23 cellular contexts compared by ENCODE assay signal in the genomic region with DNA sequence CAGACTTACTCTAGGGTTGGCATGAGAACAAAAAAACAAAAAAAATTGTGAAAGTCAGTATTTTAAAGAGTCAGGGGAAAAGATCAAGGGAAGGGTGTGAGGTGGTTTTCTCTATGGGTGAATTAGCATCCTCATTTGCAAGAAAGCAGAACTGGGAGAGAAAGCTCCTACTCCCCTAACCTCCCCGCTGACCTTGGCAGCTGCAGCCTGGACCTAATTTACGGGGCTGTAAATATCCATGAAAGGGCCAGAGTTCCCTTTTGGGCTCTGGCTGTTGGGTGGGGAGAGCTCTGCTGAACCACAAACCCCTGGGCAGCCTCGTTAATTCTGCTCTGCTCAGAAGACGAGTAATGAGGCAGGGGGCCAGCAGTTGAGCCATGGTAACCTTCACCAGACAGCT. TPM values are rescaled to one million over a fixed set of nuclear protein-coding genes. Genes with fewer than 3 reads are reported as not detected.
A peak's percentile ranks its signal among the peaks of the same experiment; 100 is the strongest.
DNase-seq lines count a peak whose midpoint lies in the region; ATAC-seq, FAIRE-seq and TF ChIP-seq lines count a peak whose summit lies in the region.
"Had no signal": no experiment of that assay in that cellular context is flagged by ENCODE, and none has a peak within 500 bp of the region (broad histone marks: within the 10 kb centered on the region; RNA-seq: fewer than 3 reads in every experiment).

No MANE protein-coding gene starts in this region.

- TF ChIP-seq RAD21 in A549 (conservative IDR thresholded peaks at IDR 0.05 in 1 of 2, IDR thresholded peaks at IDR 0.05 in 1 of 2) (no peak), H1 (IDR thresholded peaks at IDR 0.05 in 1 of 2, conservative IDR thresholded peaks at IDR 0.05 in 1 of 2; ENCODE audit: low read depth in 2 of 2, low read length in 2 of 2) (no peak)

- no peak overlapping the region for H2BK120ac ChIP-seq in H1 (replicated peaks; ENCODE audit: low read depth, low read length)

- no peak overlapping the region for H3K23ac ChIP-seq in H1 (ENCODE audit: insufficient read length)

- peaks cover 3% of the 10 kb centered on the region in 2 experiments for H4K20me1 ChIP-seq in H1 (replicated peaks in 1 of 2; ENCODE audit: control insufficient read depth in 1 of 2, insufficient read depth in 2 of 2, low read length in 2 of 2)
- no peaks in the 10 kb centered on the region for H4K20me1 ChIP-seq in PC-3 (ENCODE audit: low read length)

- intact Hi-C loops in breast epithelium (cut with DNase I; ENCODE audit: low total_unique reads) = no loop called here
- intact Hi-C loops in PC-3 (cut with micrococcal nuclease) = no loop called here

- peaks cover 5% of the 10 kb centered on the region; the same call in 1 of the 2 replicates for H3K23me2 ChIP-seq in H1 (ENCODE audit: low read depth, low read length)

- H3K56ac ChIP-seq in H1 (replicated peaks; ENCODE audit: insufficient read length, low read depth, low read length) = no peak overlapping the region

- H3K4me1 ChIP-seq in A549 (peaks cover 62% of the 10 kb centered on the region), H1 (replicated peaks in 1 of 4; ENCODE audit: control insufficient read depth in 3 of 4, insufficient read depth in 4 of 4, low read length in 3 of 4) (peaks cover 14 to 50% (median 39%) of the 10 kb centered on the region in 4 experiments), breast epithelium (no peaks in the 10 kb centered on the region), PC-3 (ENCODE audit: insufficient read depth, low read length) (peaks cover 6% of the 10 kb centered on the region; the same call in 1 of the 2 replicates)

- no peak overlapping the region for H3K4me3 ChIP-seq in A549
- no peak overlapping the region for H3K4me3 ChIP-seq in NB4 (ENCODE audit: low read depth, low read length)
- H3K4me3 ChIP-seq in H1 (ENCODE audit: extremely low read depth in 1 of 4, insufficient read depth in 2 of 4, low read depth in 3 of 4, low read length in 4 of 4) = no peak overlapping the region
- H3K4me3 ChIP-seq in breast epithelium = no peak overlapping the region
- no peak overlapping the region for H3K4me3 ChIP-seq in PC-3 (ENCODE audit: low read length)
- H3K4me3 ChIP-seq: ovary, skin epidermis had no signal

- TF ChIP-seq POLR2A in A549 (IDR thresholded peaks at IDR 0.05; ENCODE audit: low read length) (no peak), NB4 (IDR thresholded peaks at IDR 0.05; ENCODE audit: extremely low read depth, insufficient read length) (no peak), H1 (IDR thresholded peaks at IDR 0.05; ENCODE audit: control extremely low read depth in 1 of 2, low read depth in 2 of 2, low read length in 2 of 2) (no peak), breast epithelium (IDR thresholded peaks at IDR 0.05) (no peak)

- H3K4ac ChIP-seq in H1 (replicated peaks; ENCODE audit: insufficient read length, low read depth, low read length) = no peak overlapping the region

- H3K27me3 ChIP-seq in H1 (replicated peaks in 1 of 4; ENCODE audit: control insufficient read depth in 3 of 4, extremely low read depth in 1 of 4, insufficient read depth in 3 of 4, low read length in 3 of 4) (peaks cover 0 to 2% (median 0%) of the 10 kb centered on the region in 4 experiments; a peak in 2 of 7 replicates), breast epithelium (no peaks in the 10 kb centered on the region), PC-3 (ENCODE audit: low read length) (no peaks in the 10 kb centered on the region)
- H3K27me3 ChIP-seq: ovary had no signal

- no peak overlapping the region for H2BK20ac ChIP-seq in H1 (ENCODE audit: low read length)

- H3K9me3 ChIP-seq in A549 = no peaks in the 10 kb centered on the region
- no peaks in the 10 kb centered on the region for H3K9me3 ChIP-seq in H1 (ENCODE audit: insufficient read depth in 2 of 2, low read depth in 1 of 2, low read length in 1 of 2)
- H3K9me3 ChIP-seq in breast epithelium = no peaks in the 10 kb centered on the region
- H3K9me3 ChIP-seq in PC-3 (ENCODE audit: low read length) = no peaks in the 10 kb centered on the region
- H3K9me3 ChIP-seq: ovary had no signal

- H3K4me2 ChIP-seq in A549 (no peak overlapping the region), H1 (ENCODE audit: insufficient read depth in 1 of 2, low read depth in 2 of 2, low read length in 2 of 2) (peak overlapping the region; percentile 1 to 39), PC-3 (ENCODE audit: low read length) (no peak overlapping the region)

- no peaks in the 10 kb centered on the region for H3K9me3 Mint-ChIP-seq in activated CD8-positive, alpha-beta T cell treated with anti-CD3 and anti-CD28 coated beads, Interleukin-2, amount 10 ng/mL, durations not matched to agents 7 days and 5 days (ENCODE audit: insufficient read depth)
- H3K9me3 Mint-ChIP-seq: activated CD4-positive, alpha-beta T cell treated with anti-CD3 and anti-CD28 coated beads, Interleukin-2, amount 10 ng/mL, durations not matched to agents 7 days and 5 days; activated T-cell treated with anti-CD3 and anti-CD28 coated beads, Interleukin-2, amount 50 U/mL, for 72 hours; IgD-negative memory B cell; mesothelial cell of epicardium had no signal

- no peaks in the 10 kb centered on the region for H3K36me3 Mint-ChIP-seq in activated CD8-positive, alpha-beta T cell treated with anti-CD3 and anti-CD28 coated beads, Interleukin-2, amount 10 ng/mL, durations not matched to agents 7 days and 5 days (ENCODE audit: low read depth)
- H3K36me3 Mint-ChIP-seq: IgD-negative memory B cell, mesothelial cell of epicardium had no signal

- no peak overlapping the region for H3K14ac ChIP-seq in H1 (ENCODE audit: insufficient read length)

- ATAC-seq in A549 (no peak), PC-3 (no peak)
- ATAC-seq in activated CD8-positive, alpha-beta T cell treated with anti-CD3 and anti-CD28 coated beads, Interleukin-2, amount 10 ng/mL, durations not matched to agents 7 days and 5 days = no peak
- ATAC-seq: activated T-cell treated with anti-CD3 and anti-CD28 coated beads, Interleukin-2, amount 50 U/mL, for 72 hours; stimulated activated naive CD8-positive, alpha-beta T cell treated with anti-CD3 and anti-CD28 coated beads, Interleukin-15, Interleukin-2, amounts not matched to agents 100 U/mL and 50 U/mL, for 24 hours had no signal

- H4K8ac ChIP-seq in H1 (ENCODE audit: extremely low read depth, insufficient read depth, low read length) = no peak overlapping the region

- no peak for DNase-seq in A549 (ENCODE audit: low read depth in 1 of 2, low spot score in 1 of 2)
- peak; percentile 42 for DNase-seq in GM19239 (ENCODE audit: insufficient read length, low spot score)
- DNase-seq in NB4 (ENCODE audit: low read depth) = peak; percentile 96
- DNase-seq in H1 (ENCODE audit: low read depth in 1 of 2, low spot score in 2 of 2) = no peak
- no peak for DNase-seq in breast epithelium (ENCODE audit: low spot score in 2 of 2)
- no peak for DNase-seq in PC-3
- no peak for DNase-seq in activated CD8-positive, alpha-beta T cell treated with anti-CD3 and anti-CD28 coated beads, Interleukin-2, amount 10 ng/mL, durations not matched to agents 7 days and 5 days
- DNase-seq in activated CD4-positive, alpha-beta T cell treated with anti-CD3 and anti-CD28 coated beads for 4 hours = no peak
- DNase-seq: activated CD4-positive, alpha-beta T cell treated with anti-CD3 and anti-CD28 coated beads, Interleukin-2, amount 10 ng/mL, durations not matched to agents 7 days and 5 days; activated T-cell treated with anti-CD3 and anti-CD28 coated beads, Interleukin-2, amount 50 U/mL, for 72 hours; COR-L47; GDM1; NCI-H146; NCI-H446; Right ventricle myocardium superior; stimulated activated naive CD8-positive, alpha-beta T cell treated with anti-CD3 and anti-CD28 coated beads, Interleukin-15, Interleukin-2, amounts not matched to agents 100 U/mL and 50 U/mL, for 24 hours; T1000 had no signal

- H3K9ac ChIP-seq in H1 (replicated peaks in 1 of 4; ENCODE audit: extremely low read depth in 1 of 4, low read depth in 3 of 4, low read length in 3 of 4) = no peak overlapping the region
- H3K9ac ChIP-seq in PC-3 (ENCODE audit: low read length) = no peak overlapping the region

- no peak overlapping the region for H2BK15ac ChIP-seq in H1 (ENCODE audit: low read length)

- no TSS peak for BruUV-seq in PC-3 (replicated peaks; lab: Mats Ljungman, UMichigan)

- no peak overlapping the region for H2AK5ac ChIP-seq in H1 (ENCODE audit: low read depth, low read length)

- TF ChIP-seq CTCF in A549 (IDR thresholded peaks at IDR 0.05) (no peak), NB4 (IDR thresholded peaks at IDR 0.05; ENCODE audit: low read depth, low read length) (no peak), H1 (IDR thresholded peaks at IDR 0.05; ENCODE audit: control extremely low read depth in 1 of 3, insufficient read depth in 1 of 3, low read depth in 1 of 3, low read length in 3 of 3) (no peak), breast epithelium (IDR thresholded peaks at IDR 0.05) (no peak), PC-3 (conservative IDR thresholded peaks at IDR 0.05; ENCODE audit: low read depth, low read length) (no peak)

- H4K91ac ChIP-seq in H1 (replicated peaks; ENCODE audit: insufficient read length, low read length) = no peak overlapping the region

- no peak overlapping the region for H2AFZ ChIP-seq in H1 (ENCODE audit: low read length)
- H2AFZ ChIP-seq in PC-3 (ENCODE audit: low read length) = no peak overlapping the region

- H3K4me1 Mint-ChIP-seq in activated CD8-positive, alpha-beta T cell treated with anti-CD3 and anti-CD28 coated beads, Interleukin-2, amount 10 ng/mL, durations not matched to agents 7 days and 5 days (ENCODE audit: low read depth) = no peaks in the 10 kb centered on the region
- H3K4me1 Mint-ChIP-seq: activated CD4-positive, alpha-beta T cell treated with anti-CD3 and anti-CD28 coated beads, Interleukin-2, amount 10 ng/mL, durations not matched to agents 7 days and 5 days; mesothelial cell of epicardium had no signal

- CTCF ChIA-PET in A549 (lab: Yijun Ruan, JAX) (interaction anchor here (0.6 to 2.6 kb wide), 4 partner anchors 10 to 44 kb away, joined by 3 to 11 read pairs (median 6); no protein-coding TSS in a partner anchor), H1 (lab: Charles Lee; ENCODE audit: partially characterized antibody) (interaction anchor here (0.6 to 4.3 kb wide), 7 partner anchors 10 to 186 kb away, joined by 3 to 15 read pairs (median 6); no protein-coding TSS in a partner anchor), PC-3 (lab: Charles Lee) (no interaction called here)
- CTCF ChIA-PET in activated CD8-positive, alpha-beta T cell treated with anti-CD3 and anti-CD28 coated beads, Interleukin-2, amount 10 ng/mL, durations not matched to agents 7 days and 5 days (lab: Charles Lee) = no interaction called here

- no peak overlapping the region for H3K18ac ChIP-seq in H1 (ENCODE audit: extremely low read depth, low read length)

- H3K9me2 ChIP-seq in PC-3 (replicated peaks; ENCODE audit: low read length) = no peaks in the 10 kb centered on the region

- no peak overlapping the region for H3K27ac Mint-ChIP-seq in activated CD8-positive, alpha-beta T cell treated with anti-CD3 and anti-CD28 coated beads, Interleukin-2, amount 10 ng/mL, durations not matched to agents 7 days and 5 days
- H3K27ac Mint-ChIP-seq: activated CD4-positive, alpha-beta T cell treated with anti-CD3 and anti-CD28 coated beads, Interleukin-2, amount 10 ng/mL, durations not matched to agents 7 days and 5 days; activated T-cell treated with anti-CD3 and anti-CD28 coated beads, Interleukin-2, amount 50 U/mL, for 72 hours; mesothelial cell of epicardium had no signal

- H4K5ac ChIP-seq in H1 (ENCODE audit: insufficient read length, low read depth, low read length) = no peak overlapping the region

- H3K36me3 ChIP-seq in H1 (ENCODE audit: control insufficient read depth in 2 of 4, insufficient read depth in 4 of 4, low read length in 3 of 4) (no peaks in the 10 kb centered on the region), breast epithelium (no peaks in the 10 kb centered on the region), PC-3 (ENCODE audit: low read depth, low read length) (no peaks in the 10 kb centered on the region)
- H3K36me3 ChIP-seq: ovary had no signal

- peaks cover 0 to 6% of the 10 kb centered on the region in 2 experiments; a peak in 1 of 4 replicates for H3K79me2 ChIP-seq in H1 (ENCODE audit: control insufficient read depth in 1 of 2, insufficient read depth in 2 of 2, low read length in 2 of 2)
- no peaks in the 10 kb centered on the region for H3K79me2 ChIP-seq in PC-3 (ENCODE audit: low read length)

- WGBS in A549 (ENCODE audit: missing lambda C conversion rate) = 94% methylated on average over 4 of the region's 4 CpGs
- WGBS in H1 (ENCODE audit: extremely low coverage in 1 of 2, insufficient coverage in 1 of 2, insufficient read length in 1 of 2, insufficient replicate concordance in 2 of 2, low coverage in 1 of 2, low lambda C conversion rate in 2 of 2, missing lambda C conversion rate in 1 of 2), 2 experiments = 34% methylated on average over 4 of the region's 4 CpGs; no CpG with 5 or more reads in 1 of the 2 experiments

- H2BK12ac ChIP-seq in H1 (ENCODE audit: low read depth, low read length) = peak overlapping the region; percentile 68; the same call in 1 of the 2 replicates

- no peak for FAIRE-seq in A549 (lab: Jason Lieb, UNC)
- peak; percentile 84 for FAIRE-seq in GM19239 (lab: Jason Lieb, UNC)
- FAIRE-seq in H1 (lab: Jason Lieb, UNC) = peak; percentile 62
- FAIRE-seq: colon, islet of Langerhans had no signal

- peaks cover 15% of the 10 kb centered on the region for H3K27me3 Mint-ChIP-seq in activated CD8-positive, alpha-beta T cell treated with anti-CD3 and anti-CD28 coated beads, Interleukin-2, amount 10 ng/mL, durations not matched to agents 7 days and 5 days (ENCODE audit: low read depth)

- no peak overlapping the region for H3K4me3 Mint-ChIP-seq in activated CD8-positive, alpha-beta T cell treated with anti-CD3 and anti-CD28 coated beads, Interleukin-2, amount 10 ng/mL, durations not matched to agents 7 days and 5 days
- H3K4me3 Mint-ChIP-seq: activated CD4-positive, alpha-beta T cell treated with anti-CD3 and anti-CD28 coated beads, Interleukin-2, amount 10 ng/mL, durations not matched to agents 7 days and 5 days; activated T-cell treated with anti-CD3 and anti-CD28 coated beads, Interleukin-2, amount 50 U/mL, for 72 hours; IgD-negative memory B cell; mesothelial cell of epicardium had no signal

- H3K79me1 ChIP-seq in H1 (ENCODE audit: low read depth, low read length) = peaks cover 2% of the 10 kb centered on the region; the same call in 1 of the 2 replicates

- TF ChIP-seq EP300 in A549 (IDR thresholded peaks at IDR 0.05) (no peak), H1 (IDR thresholded peaks at IDR 0.05; ENCODE audit: borderline replicate concordance in 1 of 2, low read depth in 2 of 2, low read length in 2 of 2) (no peak)

- POLR2A ChIA-PET in A549 (lab: Yijun Ruan, JAX) = no interaction called here
- POLR2A ChIA-PET in H1 (lab: Charles Lee; ENCODE audit: partially characterized antibody) = interaction anchor here (1.6 to 2.2 kb wide), 3 partner anchors 10 to 14 kb away, joined by 3 to 13 read pairs (median 5); partner anchors contain the start of gene RHBDL3
- POLR2A ChIA-PET in PC-3 (lab: Charles Lee; ENCODE audit: unreplicated experiment) = no interaction called here
- POLR2A ChIA-PET in activated CD8-positive, alpha-beta T cell treated with anti-CD3 and anti-CD28 coated beads, Interleukin-2, amount 10 ng/mL, durations not matched to agents 7 days and 5 days (lab: Charles Lee) = no interaction called here

- H3K27ac ChIP-seq in A549 = peak overlapping the region; percentile 77 to 88; a peak in 4 of 6 replicates
- H3K27ac ChIP-seq in H1 (ENCODE audit: low read depth, low read length) = no peak overlapping the region
- no peak overlapping the region for H3K27ac ChIP-seq in breast epithelium
- no peak overlapping the region for H3K27ac ChIP-seq in PC-3 (ENCODE audit: low read length)
- H3K27ac ChIP-seq: ovary, skin epidermis had no signal

- no peaks in the 10 kb centered on the region for H3F3A ChIP-seq in PC-3 (ENCODE audit: low read length, unreplicated experiment)

- H2BK5ac ChIP-seq in H1 (ENCODE audit: low read depth, low read length) = no peak overlapping the region

RNA-seq across cellular contexts. Expression of gene RHBDL3, which starts 10.6 kb away (rescaled TPM):
- 2.0 and 3.1 TPM in 2 replicates for polyA plus RNA-seq in A549 (2011; rRNA removed)
- polyA plus RNA-seq in A549 (2012; cell fraction: cytosol; rRNA removed) = 3.5 and 4.3 TPM in 2 replicates
- polyA plus RNA-seq in A549 (2012; cell fraction: nucleus; rRNA removed) = 8.9 and 9.1 TPM in 2 replicates
- polyA plus RNA-seq in A549 (2017; fragmentation: RNase III; extraction: RNeasy Plus Mini Kit Qiagen cat#74134 plus additional on column Dnase treatment) = 4.2 to 6.6 TPM (median 5.9 TPM) in 3 replicates
- polyA minus RNA-seq in A549 (2011; rRNA and poly(A)+ RNA removed) = 3.1 and 5.2 TPM in 2 replicates
- 11.8 and 12.2 TPM in 2 replicates for total RNA-seq in H1 (2021; fragmentation: NEBNext Ultra II Directional; extraction: Animal tissue kit (Norgen Biotek cat#: 25700))
- 9.6 and 15.9 TPM in 2 replicates for polyA plus RNA-seq in H1 (2011; rRNA removed)
- 12.9 TPM for polyA plus RNA-seq in H1 (2011; cell fraction: cytosol; rRNA removed)
- 19.8 TPM for polyA plus RNA-seq in H1 (2011; cell fraction: nucleus; rRNA removed)
- polyA plus RNA-seq in H1 (2012, experiment 1 of 2) = 10.2 to 14.8 TPM (median 13.4 TPM) in 4 replicates
- polyA plus RNA-seq in H1 (2012, experiment 2 of 2) = 8.6 TPM
- polyA plus RNA-seq in H1 (2013, experiment 1 of 2) = 2.7 TPM
- 2.7 TPM for polyA plus RNA-seq in H1 (2013, experiment 2 of 2)
- polyA minus RNA-seq in H1 (2011; rRNA and poly(A)+ RNA removed) = 15.4 and 19.0 TPM in 2 replicates
- 8.8 TPM for polyA minus RNA-seq in H1 (2011; cell fraction: cytosol; rRNA and poly(A)+ RNA removed)
- polyA minus RNA-seq in H1 (2011; cell fraction: nucleus; rRNA and poly(A)+ RNA removed) = 12.4 TPM
- 1 to 10 TPM in 1 of 3 donors, under 1 TPM in 2; 0.16 to 2.0 (median 0.73) TPM for total RNA-seq in breast epithelium
- total RNA-seq in PC-3 (2014; rRNA removed) = not detected in 2 replicates
- 1 to 10 TPM in 1 of 2 experiments, under 1 TPM in 1; 0.82 to 1.0 TPM for total RNA-seq in activated CD8-positive, alpha-beta T cell treated with anti-CD3 and anti-CD28 coated beads, Interleukin-2, amount 10 ng/mL, durations not matched to agents 7 days and 5 days
- polyA plus RNA-seq: IgD-negative memory B cell had no signal

Comparison
In these comparisons a context has a peak if more than half of its experiments do, and no peak if none do; other contexts are left out.
1. DNase-seq: peak in GM19239 (single experiment) and NB4 (single experiment); none in A549 (0 of 2), H1 (0 of 2), breast epithelium (0 of 2), PC-3 (single experiment), activated CD8-positive, alpha-beta T cell treated with anti-CD3 and anti-CD28 coated beads, Interleukin-2, amount 10 ng/mL, durations not matched to agents 7 days and 5 days (single experiment) and activated CD4-positive, alpha-beta T cell treated with anti-CD3 and anti-CD28 coated beads for 4 hours (0 of 2).
2. H3K27ac ChIP-seq: peak in A549 (2 of 2); none in H1 (single experiment), breast epithelium (0 of 2) and PC-3 (single experiment).
3. H3K4me2 ChIP-seq: peak in H1 (2 of 2); none in A549 (single experiment) and PC-3 (single experiment).
4. CTCF ChIA-PET loops: an anchor here in A549 (0.6 to 2.6 kb wide) and H1 (0.6 to 4.3 kb wide); none called in PC-3 and activated CD8-positive, alpha-beta T cell treated with anti-CD3 and anti-CD28 coated beads, Interleukin-2, amount 10 ng/mL, durations not matched to agents 7 days and 5 days.